ENCODE assay signal across 13 cellular contexts in the genomic region with DNA sequence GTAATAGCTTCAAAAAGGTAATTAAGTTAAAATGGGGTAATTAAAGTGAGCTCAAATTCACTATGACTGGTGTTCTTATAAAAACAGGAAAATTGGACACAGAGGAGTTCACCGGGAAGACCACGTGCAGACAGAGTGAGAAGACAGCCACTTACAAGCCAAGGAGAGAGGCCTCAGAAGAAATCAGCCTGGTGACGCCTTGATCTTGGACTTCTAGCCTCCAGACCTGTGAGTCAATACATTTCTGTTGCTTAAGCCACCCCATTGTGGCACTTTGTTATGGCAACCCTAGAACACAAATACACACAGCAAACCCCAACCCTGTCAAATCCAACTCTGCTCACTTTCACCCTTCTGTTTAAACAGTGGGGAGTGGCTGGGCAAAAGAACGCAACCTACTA. TPM values are rescaled to one million over a fixed set of nuclear protein-coding genes. Genes with fewer than 3 reads are reported as not detected.
DNase-seq lines count a peak whose midpoint lies in the region; ATAC-seq and TF ChIP-seq lines count a peak whose summit lies in the region.
"Had no signal": no experiment of that assay in that cellular context is flagged by ENCODE, and none has a peak within 500 bp of the region (broad histone marks: within the 10 kb centered on the region; RNA-seq: fewer than 3 reads in every experiment).

No MANE protein-coding gene starts in this region.

- H3K4me3 ChIP-seq in mucosa of descending colon: no peak overlapping the region
- H3K4me3 ChIP-seq in right atrium auricular region: no peak overlapping the region
- H3K4me3 ChIP-seq in vagina: no peak overlapping the region
- H3K4me3 ChIP-seq: psoas muscle, thyroid gland had no signal

- H3K27me3 ChIP-seq in right atrium auricular region (no peaks in the 10 kb centered on the region), vagina (no peaks in the 10 kb centered on the region)
- H3K27me3 ChIP-seq: thyroid gland had no signal

- H3K4me1 ChIP-seq in mucosa of descending colon (ENCODE audit: low read depth) (peaks cover 8% of the 10 kb centered on the region), right atrium auricular region (peaks cover 0 to 11% of the 10 kb centered on the region in 2 donors), vagina (peaks cover 11% of the 10 kb centered on the region)

- H3K27ac ChIP-seq in right atrium auricular region: no peak overlapping the region
- no peak overlapping the region for H3K27ac ChIP-seq in vagina
- H3K27ac ChIP-seq: C4-2B, psoas muscle, thyroid gland, VCaP had no signal

- POLR2A ChIA-PET in activated naive CD8-positive, alpha-beta T cell treated with anti-CD3 and anti-CD28 coated beads, Interleukin-2, amount 10 ng/mL, durations not matched to agents 7 days and 5 days (lab: Charles Lee): interaction anchor here (1.4 kb wide), 1 partner anchor 18 kb away, joined by 5 read pairs; no protein-coding TSS in a partner anchor

- no peak for TF ChIP-seq CTCF in mucosa of descending colon (IDR thresholded peaks at IDR 0.05)
- TF ChIP-seq CTCF in right atrium auricular region (IDR thresholded peaks at IDR 0.05): no peak
- no peak for TF ChIP-seq CTCF in vagina (IDR thresholded peaks at IDR 0.05)

- no peaks in the 10 kb centered on the region for H3K9me3 ChIP-seq in mucosa of descending colon
- no peaks in the 10 kb centered on the region for H3K9me3 ChIP-seq in right atrium auricular region
- no peaks in the 10 kb centered on the region for H3K9me3 ChIP-seq in vagina
- H3K9me3 ChIP-seq: psoas muscle, thyroid gland had no signal

- H3K4me1 Mint-ChIP-seq in activated naive CD8-positive, alpha-beta T cell treated with anti-CD3 and anti-CD28 coated beads, Interleukin-2, amount 10 ng/mL, durations not matched to agents 7 days and 5 days: peaks cover 69% of the 10 kb centered on the region

- intact Hi-C loops in mucosa of descending colon (cut with DNase I, micrococcal nuclease): no loop called here
- intact Hi-C loops in vagina (cut with DNase I): no loop called here

- no peaks in the 10 kb centered on the region for H3K27me3 Mint-ChIP-seq in activated naive CD8-positive, alpha-beta T cell treated with anti-CD3 and anti-CD28 coated beads, Interleukin-2, amount 10 ng/mL, durations not matched to agents 7 days and 5 days

- peak; percentile 9 for DNase-seq in EH (ENCODE audit: low read depth)
- peak; percentile 14 for DNase-seq in LHCN-M2 (ENCODE audit: low read depth)
- DNase-seq in activated naive CD8-positive, alpha-beta T cell treated with anti-CD3 and anti-CD28 coated beads, Interleukin-2, amount 10 ng/mL, durations not matched to agents 7 days and 5 days: no peak
- no peak for DNase-seq in mucosa of descending colon
- no peak for DNase-seq in right atrium auricular region (ENCODE audit: low spot score)
- no peak for DNase-seq in vagina (ENCODE audit: extremely low spot score in 2 of 2)
- DNase-seq: psoas muscle, thyroid gland had no signal

- peaks cover 3% of the 10 kb centered on the region for H3K9me3 Mint-ChIP-seq in activated naive CD8-positive, alpha-beta T cell treated with anti-CD3 and anti-CD28 coated beads, Interleukin-2, amount 10 ng/mL, durations not matched to agents 7 days and 5 days
- H3K9me3 Mint-ChIP-seq: activated naive CD4-positive, alpha-beta T cell treated with anti-CD3 and anti-CD28 coated beads, Interleukin-2, amount 50 U/mL, for 72 hours had no signal

- no peak overlapping the region for H3K4me3 Mint-ChIP-seq in activated naive CD8-positive, alpha-beta T cell treated with anti-CD3 and anti-CD28 coated beads, Interleukin-2, amount 10 ng/mL, durations not matched to agents 7 days and 5 days

- no peak for ATAC-seq in activated naive CD8-positive, alpha-beta T cell treated with anti-CD3 and anti-CD28 coated beads, Interleukin-2, amount 10 ng/mL, durations not matched to agents 7 days and 5 days (ENCODE audit: low read depth)
- ATAC-seq in mucosa of descending colon: peak; percentile 77
- no peak for ATAC-seq in HG02610 (IDR thresholded peaks at IDR 0.05; ENCODE audit: unreplicated experiment)
- ATAC-seq: psoas muscle had no signal

- no peak for TF ChIP-seq POLR2A in vagina (IDR thresholded peaks at IDR 0.05)

- H3K36me3 ChIP-seq in mucosa of descending colon (ENCODE audit: low read depth) (no peaks in the 10 kb centered on the region), right atrium auricular region (no peaks in the 10 kb centered on the region), vagina (no peaks in the 10 kb centered on the region)
- H3K36me3 ChIP-seq: thyroid gland had no signal

- peak overlapping the region; percentile 17 for H3K27ac Mint-ChIP-seq in activated naive CD8-positive, alpha-beta T cell treated with anti-CD3 and anti-CD28 coated beads, Interleukin-2, amount 10 ng/mL, durations not matched to agents 7 days and 5 days
- H3K27ac Mint-ChIP-seq: activated naive CD4-positive, alpha-beta T cell treated with anti-CD3 and anti-CD28 coated beads, Interleukin-2, amount 50 U/mL, for 72 hours had no signal

- peaks cover 25% of the 10 kb centered on the region for H3K36me3 Mint-ChIP-seq in activated naive CD8-positive, alpha-beta T cell treated with anti-CD3 and anti-CD28 coated beads, Interleukin-2, amount 10 ng/mL, durations not matched to agents 7 days and 5 days

RNA-seq across cellular contexts. Expression of a gene that starts 4.1 kb away (rescaled TPM):
- not detected in 2 replicates for total RNA-seq in LHCN-M2 (2014; rRNA removed)
- not detected for polyA plus RNA-seq in LHCN-M2 (2012)
- 100 to 1,000 TPM in 1 of 2 experiments, 10 to 100 TPM in 1; 99.9 to 110 TPM for total RNA-seq in activated naive CD8-positive, alpha-beta T cell treated with anti-CD3 and anti-CD28 coated beads, Interleukin-2, amount 10 ng/mL, durations not matched to agents 7 days and 5 days
- 1 to 10 TPM; 1.8 to 6.2 (median 3.8) TPM for total RNA-seq in mucosa of descending colon
- total RNA-seq in right atrium auricular region: 1 to 10 TPM; 3.1 to 4.9 TPM
- total RNA-seq in vagina: 1.2 TPM
- total RNA-seq: G401 had no signal

Comparison
In these comparisons a context has a peak if more than half of its experiments do, and no peak if none do; other contexts are left out.
1. DNase-seq: peak in EH (single experiment) and LHCN-M2 (single experiment); none in activated naive CD8-positive, alpha-beta T cell treated with anti-CD3 and anti-CD28 coated beads, Interleukin-2, amount 10 ng/mL, durations not matched to agents 7 days and 5 days (single experiment), mucosa of descending colon (0 of 3), right atrium auricular region (single experiment) and vagina (0 of 2).
2. RNA of a gene that starts 4.1 kb away (total RNA-seq): 99.9 to 110 TPM in activated naive CD8-positive, alpha-beta T cell treated with anti-CD3 and anti-CD28 coated beads, Interleukin-2, amount 10 ng/mL, durations not matched to agents 7 days and 5 days; 3.1 to 4.9 TPM in right atrium auricular region, 1.8 to 6.2 TPM in mucosa of descending colon, 1.2 TPM in vagina (single experiment) and not detected in LHCN-M2; every median in the first group is over 10 times any median in the second.